16 cellular contexts compared by ENCODE assay signal in genomic region chr4:31088600-31089230, GRCh38.
A peak's percentile ranks its signal among the peaks of the same experiment; 100 is the strongest.
DNase-seq lines count a peak whose midpoint lies in the region; ATAC-seq and TF ChIP-seq lines count a peak whose summit lies in the region.
"Had no signal": no experiment of that assay in that cellular context is flagged by ENCODE, and none has a peak within 500 bp of the region (broad histone marks: within the 10 kb centered on the region; RNA-seq: fewer than 3 reads in every experiment).

No MANE protein-coding gene starts in this region.

- H3K4me3 ChIP-seq in esophagus muscularis mucosa = no peak overlapping the region
- H3K4me3 ChIP-seq: SK-N-MC, skin epidermis, uterus had no signal

- H3K4me1 ChIP-seq in esophagus muscularis mucosa = peaks cover 6 to 36% (median 25%) of the 10 kb centered on the region in 4 donors
- H3K4me1 ChIP-seq: uterus had no signal

- H3K36me3 ChIP-seq in esophagus muscularis mucosa = no peaks in the 10 kb centered on the region
- H3K36me3 ChIP-seq: uterus had no signal

- TF ChIP-seq CTCF in esophagus muscularis mucosa (IDR thresholded peaks at IDR 0.05) = no peak

- intact Hi-C loops in esophagus muscularis mucosa (cut with DNase I) = no loop called here

- H3K9me3 ChIP-seq in esophagus muscularis mucosa = no peaks in the 10 kb centered on the region
- H3K9me3 ChIP-seq: uterus had no signal

- peak; percentile 23 for TF ChIP-seq EP300 in esophagus muscularis mucosa (IDR thresholded peaks at IDR 0.05)

- peak overlapping the region in 1 of 4 donors; percentile 28 for H3K27ac ChIP-seq in esophagus muscularis mucosa (replicated peaks in 1 of 4)
- H3K27ac ChIP-seq: SK-N-MC, skin epidermis, uterus had no signal

- no peaks in the 10 kb centered on the region for H3K27me3 ChIP-seq in esophagus muscularis mucosa
- H3K27me3 ChIP-seq: uterus had no signal

- TF ChIP-seq POLR2A in esophagus muscularis mucosa (IDR thresholded peaks at IDR 0.05; ENCODE audit: low read depth) = no peak

- ATAC-seq in esophagus mucosa = no peak

- WGBS in esophagus muscularis mucosa = 49% methylated on average over 3 of the region's 3 CpGs

- DNase-seq in EL (peak; percentile 47), OCI-M1 (lab: John Stamatoyannopoulos, UW) (peak; percentile 28), esophagus muscularis mucosa (ENCODE audit: extremely low spot score) (no peak), non-pigmented ciliary epithelial cell (ENCODE audit: low read depth) (peak; percentile 55)
- no peak for DNase-seq in activated CD4-positive, CD25-positive, alpha-beta regulatory T cell treated with anti-CD3 and anti-CD28 coated beads, Interleukin-2, amount 50 U/mL, for 72 hours
- no peak for DNase-seq in activated CD8-positive, alpha-beta memory T cell treated with anti-CD3 and anti-CD28 coated beads, Interleukin-2, amount 50 U/mL, for 4 hours
- no peak for DNase-seq in activated T-cell treated with anti-CD3 and anti-CD28 coated beads, Interleukin-2, amount 50 U/mL, for 1 hour
- DNase-seq: activated CD4-positive, alpha-beta T cell treated with anti-CD3 and anti-CD28 coated beads for 4 hours; activated effector memory CD4-positive, alpha-beta T cell treated with Interleukin-2 at 50 U/mL for 16 hours; CD4-positive, CD25-positive, alpha-beta regulatory T cell; Kasumi-1; NCI-H446; uterus had no signal

Comparison
In these comparisons a context has a peak if more than half of its experiments do, and no peak if none do; other contexts are left out.
1. DNase-seq: peak in EL (single experiment), OCI-M1 (single experiment) and non-pigmented ciliary epithelial cell (single experiment); none in esophagus muscularis mucosa (single experiment), activated CD4-positive, CD25-positive, alpha-beta regulatory T cell treated with anti-CD3 and anti-CD28 coated beads, Interleukin-2, amount 50 U/mL, for 72 hours (single experiment), activated CD8-positive, alpha-beta memory T cell treated with anti-CD3 and anti-CD28 coated beads, Interleukin-2, amount 50 U/mL, for 4 hours (single experiment) and activated T-cell treated with anti-CD3 and anti-CD28 coated beads, Interleukin-2, amount 50 U/mL, for 1 hour (single experiment).